ENCODE assay signal across 1 cellular context in the genomic region with DNA sequence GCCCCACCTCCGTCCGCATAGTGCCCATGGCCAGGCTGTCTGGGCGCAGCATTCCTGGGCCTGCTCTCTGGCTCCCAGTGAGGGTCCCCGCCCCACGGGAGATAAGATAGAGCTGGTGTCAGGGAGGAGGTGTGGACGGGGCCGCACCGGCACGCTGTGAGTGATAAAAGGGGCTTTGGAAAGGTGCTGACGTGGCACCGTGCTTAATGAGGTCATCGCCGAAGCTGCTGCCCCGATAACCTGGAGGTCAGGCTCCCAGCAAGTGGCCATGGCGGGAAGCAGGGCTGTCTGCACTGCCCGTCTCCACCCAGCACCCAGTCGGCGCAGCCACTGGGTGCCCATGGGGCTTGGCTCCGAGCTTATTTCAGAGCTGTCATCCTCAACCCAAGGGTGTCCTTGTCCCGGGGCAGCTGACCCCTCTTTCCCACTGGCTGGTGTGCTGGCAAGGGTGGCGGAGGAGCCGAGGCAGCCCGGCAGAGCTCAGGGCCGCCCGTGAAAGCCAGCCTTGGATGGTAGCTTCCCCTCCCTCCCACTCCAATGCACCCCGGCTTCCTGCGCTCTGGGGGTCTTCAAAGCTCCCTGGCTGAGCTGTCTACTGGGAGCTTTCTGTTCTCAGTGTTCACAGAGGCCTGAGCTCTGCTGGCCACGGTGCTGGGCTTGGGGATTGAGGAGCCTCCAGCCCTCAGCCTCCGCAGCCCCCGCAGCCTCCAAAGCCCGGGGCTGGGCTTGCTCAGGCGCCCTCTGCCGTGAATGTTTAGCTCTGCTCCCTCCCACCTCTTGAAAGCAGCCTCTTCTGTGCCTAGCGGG.
TF ChIP-seq lines count a peak whose summit lies in the region.

No MANE protein-coding gene starts in this region.

TF ChIP-seq in HepG2, 621 proteins besides CTCF, POLR2A, EP300 and RAD21 (continued from another document):
- TF ChIP-seq SKI (IDR thresholded peaks at IDR 0.05; ENCODE audit: partially characterized antibody) (no peak), TARDBP (CRISPR knock-in tag; IDR thresholded peaks at IDR 0.05) (peak; percentile 75), TFDP1 (CRISPR knock-in tag; IDR thresholded peaks at IDR 0.05; ENCODE audit: borderline replicate concordance) (no peak), ARNT (IDR thresholded peaks at IDR 0.05) (no peak), GPBP1L1 (CRISPR knock-in tag; IDR thresholded peaks at IDR 0.05) (no peak), HNF4G (IDR thresholded peaks at IDR 0.05; ENCODE audit: borderline replicate concordance, low read depth, low read length) (no peak), HNF4G (CRISPR knock-in tag; IDR thresholded peaks at IDR 0.05; ENCODE audit: borderline replicate concordance, low read depth) (0 out of 2 replicates have a peak, but pooled peaks have one; percentile 29), SNAI1 (CRISPR knock-in tag; IDR thresholded peaks at IDR 0.05; ENCODE audit: borderline replicate concordance) (no peak), ZKSCAN1 (IDR thresholded peaks at IDR 0.05; ENCODE audit: low read length) (no peak), ZNF10 (CRISPR knock-in tag; IDR thresholded peaks at IDR 0.05; ENCODE audit: borderline replicate concordance, low read depth) (no peak), ZNF7 (CRISPR knock-in tag; IDR thresholded peaks at IDR 0.05) (no peak), RELA (CRISPR knock-in tag; IDR thresholded peaks at IDR 0.05) (no peak), HNRNPH1 (optimal IDR thresholded peaks at IDR 0.05; ENCODE audit: low read depth, low read length) (no peak), IRF2 (CRISPR knock-in tag; IDR thresholded peaks at IDR 0.05) (peak; percentile 46; the same call in 1 of the 2 replicates), NAIF1 (CRISPR knock-in tag; IDR thresholded peaks at IDR 0.05; ENCODE audit: borderline replicate concordance) (no peak), KLF15 (CRISPR knock-in tag; IDR thresholded peaks at IDR 0.05; ENCODE audit: borderline replicate concordance) (no peak), PPARG (CRISPR knock-in tag; conservative IDR thresholded peaks at IDR 0.05) (no peak), ZNF496 (CRISPR knock-in tag; IDR thresholded peaks at IDR 0.05; ENCODE audit: insufficient replicate concordance) (no peak), DNMT3B (CRISPR knock-in tag; conservative IDR thresholded peaks at IDR 0.05) (no peak), ZFP1 (CRISPR knock-in tag; IDR thresholded peaks at IDR 0.05) (no peak), MTA1 (CRISPR knock-in tag; IDR thresholded peaks at IDR 0.05; ENCODE audit: borderline replicate concordance) (0 out of 2 replicates have a peak, but pooled peaks have one; percentile 32), ZBTB7A (CRISPR knock-in tag; IDR thresholded peaks at IDR 0.05) (peak; percentile 73), SP2 (CRISPR knock-in tag; IDR thresholded peaks at IDR 0.05) (no peak), ZMYM4 (CRISPR knock-in tag; IDR thresholded peaks at IDR 0.05) (peak; percentile 23; the same call in 1 of the 2 replicates), STAT6 (CRISPR knock-in tag; IDR thresholded peaks at IDR 0.05; ENCODE audit: borderline replicate concordance) (no peak), ZBTB25 (CRISPR knock-in tag; IDR thresholded peaks at IDR 0.05) (no peak)
- TF ChIP-seq, protein P1, sequence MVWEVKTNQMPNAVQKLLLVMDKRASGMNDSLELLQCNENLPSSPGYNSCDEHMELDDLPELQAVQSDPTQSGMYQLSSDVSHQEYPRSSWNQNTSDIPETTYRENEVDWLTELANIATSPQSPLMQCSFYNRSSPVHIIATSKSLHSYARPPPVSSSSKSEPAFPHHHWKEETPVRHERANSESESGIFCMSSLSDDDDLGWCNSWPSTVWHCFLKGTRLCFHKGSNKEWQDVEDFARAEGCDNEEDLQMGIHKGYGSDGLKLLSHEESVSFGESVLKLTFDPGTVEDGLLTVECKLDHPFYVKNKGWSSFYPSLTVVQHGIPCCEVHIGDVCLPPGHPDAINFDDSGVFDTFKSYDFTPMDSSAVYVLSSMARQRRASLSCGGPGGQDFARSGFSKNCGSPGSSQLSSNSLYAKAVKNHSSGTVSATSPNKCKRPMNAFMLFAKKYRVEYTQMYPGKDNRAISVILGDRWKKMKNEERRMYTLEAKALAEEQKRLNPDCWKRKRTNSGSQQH (CRISPR knock-in tag; IDR thresholded peaks at IDR 0.05; ENCODE audit: low read depth): no peak
- TF ChIP-seq, protein P2, sequence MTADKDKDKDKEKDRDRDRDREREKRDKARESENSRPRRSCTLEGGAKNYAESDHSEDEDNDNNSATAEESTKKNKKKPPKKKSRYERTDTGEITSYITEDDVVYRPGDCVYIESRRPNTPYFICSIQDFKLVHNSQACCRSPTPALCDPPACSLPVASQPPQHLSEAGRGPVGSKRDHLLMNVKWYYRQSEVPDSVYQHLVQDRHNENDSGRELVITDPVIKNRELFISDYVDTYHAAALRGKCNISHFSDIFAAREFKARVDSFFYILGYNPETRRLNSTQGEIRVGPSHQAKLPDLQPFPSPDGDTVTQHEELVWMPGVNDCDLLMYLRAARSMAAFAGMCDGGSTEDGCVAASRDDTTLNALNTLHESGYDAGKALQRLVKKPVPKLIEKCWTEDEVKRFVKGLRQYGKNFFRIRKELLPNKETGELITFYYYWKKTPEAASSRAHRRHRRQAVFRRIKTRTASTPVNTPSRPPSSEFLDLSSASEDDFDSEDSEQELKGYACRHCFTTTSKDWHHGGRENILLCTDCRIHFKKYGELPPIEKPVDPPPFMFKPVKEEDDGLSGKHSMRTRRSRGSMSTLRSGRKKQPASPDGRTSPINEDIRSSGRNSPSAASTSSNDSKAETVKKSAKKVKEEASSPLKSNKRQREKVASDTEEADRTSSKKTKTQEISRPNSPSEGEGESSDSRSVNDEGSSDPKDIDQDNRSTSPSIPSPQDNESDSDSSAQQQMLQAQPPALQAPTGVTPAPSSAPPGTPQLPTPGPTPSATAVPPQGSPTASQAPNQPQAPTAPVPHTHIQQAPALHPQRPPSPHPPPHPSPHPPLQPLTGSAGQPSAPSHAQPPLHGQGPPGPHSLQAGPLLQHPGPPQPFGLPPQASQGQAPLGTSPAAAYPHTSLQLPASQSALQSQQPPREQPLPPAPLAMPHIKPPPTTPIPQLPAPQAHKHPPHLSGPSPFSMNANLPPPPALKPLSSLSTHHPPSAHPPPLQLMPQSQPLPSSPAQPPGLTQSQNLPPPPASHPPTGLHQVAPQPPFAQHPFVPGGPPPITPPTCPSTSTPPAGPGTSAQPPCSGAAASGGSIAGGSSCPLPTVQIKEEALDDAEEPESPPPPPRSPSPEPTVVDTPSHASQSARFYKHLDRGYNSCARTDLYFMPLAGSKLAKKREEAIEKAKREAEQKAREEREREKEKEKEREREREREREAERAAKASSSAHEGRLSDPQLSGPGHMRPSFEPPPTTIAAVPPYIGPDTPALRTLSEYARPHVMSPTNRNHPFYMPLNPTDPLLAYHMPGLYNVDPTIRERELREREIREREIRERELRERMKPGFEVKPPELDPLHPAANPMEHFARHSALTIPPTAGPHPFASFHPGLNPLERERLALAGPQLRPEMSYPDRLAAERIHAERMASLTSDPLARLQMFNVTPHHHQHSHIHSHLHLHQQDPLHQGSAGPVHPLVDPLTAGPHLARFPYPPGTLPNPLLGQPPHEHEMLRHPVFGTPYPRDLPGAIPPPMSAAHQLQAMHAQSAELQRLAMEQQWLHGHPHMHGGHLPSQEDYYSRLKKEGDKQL (CRISPR knock-in tag; IDR thresholded peaks at IDR 0.05; ENCODE audit: low read depth): no peak
- TF ChIP-seq, protein P3, sequence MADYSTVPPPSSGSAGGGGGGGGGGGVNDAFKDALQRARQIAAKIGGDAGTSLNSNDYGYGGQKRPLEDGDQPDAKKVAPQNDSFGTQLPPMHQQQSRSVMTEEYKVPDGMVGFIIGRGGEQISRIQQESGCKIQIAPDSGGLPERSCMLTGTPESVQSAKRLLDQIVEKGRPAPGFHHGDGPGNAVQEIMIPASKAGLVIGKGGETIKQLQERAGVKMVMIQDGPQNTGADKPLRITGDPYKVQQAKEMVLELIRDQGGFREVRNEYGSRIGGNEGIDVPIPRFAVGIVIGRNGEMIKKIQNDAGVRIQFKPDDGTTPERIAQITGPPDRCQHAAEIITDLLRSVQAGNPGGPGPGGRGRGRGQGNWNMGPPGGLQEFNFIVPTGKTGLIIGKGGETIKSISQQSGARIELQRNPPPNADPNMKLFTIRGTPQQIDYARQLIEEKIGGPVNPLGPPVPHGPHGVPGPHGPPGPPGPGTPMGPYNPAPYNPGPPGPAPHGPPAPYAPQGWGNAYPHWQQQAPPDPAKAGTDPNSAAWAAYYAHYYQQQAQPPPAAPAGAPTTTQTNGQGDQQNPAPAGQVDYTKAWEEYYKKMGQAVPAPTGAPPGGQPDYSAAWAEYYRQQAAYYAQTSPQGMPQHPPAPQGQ (CRISPR knock-in tag; IDR thresholded peaks at IDR 0.05; ENCODE audit: borderline replicate concordance): no peak
- TF ChIP-seq, protein P4, sequence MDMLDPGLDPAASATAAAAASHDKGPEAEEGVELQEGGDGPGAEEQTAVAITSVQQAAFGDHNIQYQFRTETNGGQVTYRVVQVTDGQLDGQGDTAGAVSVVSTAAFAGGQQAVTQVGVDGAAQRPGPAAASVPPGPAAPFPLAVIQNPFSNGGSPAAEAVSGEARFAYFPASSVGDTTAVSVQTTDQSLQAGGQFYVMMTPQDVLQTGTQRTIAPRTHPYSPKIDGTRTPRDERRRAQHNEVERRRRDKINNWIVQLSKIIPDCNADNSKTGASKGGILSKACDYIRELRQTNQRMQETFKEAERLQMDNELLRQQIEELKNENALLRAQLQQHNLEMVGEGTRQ (IDR thresholded peaks at IDR 0.05; ENCODE audit: low read depth, low read length): no peak
- TF ChIP-seq, protein P4 (CRISPR knock-in tag; IDR thresholded peaks at IDR 0.05; ENCODE audit: borderline replicate concordance): no peak
- TF ChIP-seq, protein P5, sequence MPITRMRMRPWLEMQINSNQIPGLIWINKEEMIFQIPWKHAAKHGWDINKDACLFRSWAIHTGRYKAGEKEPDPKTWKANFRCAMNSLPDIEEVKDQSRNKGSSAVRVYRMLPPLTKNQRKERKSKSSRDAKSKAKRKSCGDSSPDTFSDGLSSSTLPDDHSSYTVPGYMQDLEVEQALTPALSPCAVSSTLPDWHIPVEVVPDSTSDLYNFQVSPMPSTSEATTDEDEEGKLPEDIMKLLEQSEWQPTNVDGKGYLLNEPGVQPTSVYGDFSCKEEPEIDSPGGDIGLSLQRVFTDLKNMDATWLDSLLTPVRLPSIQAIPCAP (CRISPR knock-in tag; IDR thresholded peaks at IDR 0.05; ENCODE audit: low read depth): no peak
